ENCODE assay signal across 21 cellular contexts in the genomic region with DNA sequence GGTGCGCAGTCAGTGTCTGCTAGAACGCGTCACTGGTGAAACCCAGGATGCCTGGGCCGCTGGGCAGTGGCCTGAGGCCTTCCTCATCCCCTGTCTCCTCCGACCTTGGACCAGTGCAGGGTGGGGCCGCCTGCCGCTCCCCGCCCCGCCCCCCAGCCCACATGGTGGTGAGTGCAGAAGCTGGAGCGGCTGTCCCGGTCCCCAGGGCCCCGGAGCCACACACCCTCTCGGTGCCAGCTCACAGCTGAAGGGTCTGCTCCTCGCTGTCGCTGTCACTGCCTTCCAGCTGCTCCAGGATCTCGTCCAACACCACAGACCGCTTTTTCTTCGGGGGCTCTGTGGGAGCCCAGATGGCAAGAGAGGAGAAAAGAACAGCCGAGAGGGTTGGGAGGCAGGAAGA.
DNase-seq lines count a peak whose midpoint lies in the region; ATAC-seq, FAIRE-seq and TF ChIP-seq lines count a peak whose summit lies in the region.
"Had no signal": no experiment of that assay in that cellular context is flagged by ENCODE, and none has a peak within 500 bp of the region (broad histone marks: within the 10 kb centered on the region; RNA-seq: fewer than 3 reads in every experiment).

No MANE protein-coding gene starts in this region.

- no peak for TF ChIP-seq RAD21 in K562 (CRISPR knock-in tag; conservative IDR thresholded peaks at IDR 0.05 in 1 of 2, IDR thresholded peaks at IDR 0.05 in 1 of 2)

- FAIRE-seq in K562 (lab: Jason Lieb, UNC) (no peak), RCC 7860 (lab: Jason Lieb, UNC) (no peak)
- FAIRE-seq: A204.1, GM12892, GM18507 had no signal

- TF ChIP-seq CTCF in K562 (IDR thresholded peaks at IDR 0.05 in 2 of 3, conservative IDR thresholded peaks at IDR 0.05 in 1 of 3; ENCODE audit: insufficient read depth in 2 of 3, low read depth in 1 of 3, low read length in 3 of 3): no peak

- no peaks in the 10 kb centered on the region for H3K27me3 Mint-ChIP-seq in stimulated activated naive CD8-positive, alpha-beta T cell treated with anti-CD3 and anti-CD28 coated beads, Interleukin-15, amount 100 ng/mL, for 72 hours
- H3K27me3 Mint-ChIP-seq: CD4-positive, alpha-beta memory T cell had no signal

- H3K9ac ChIP-seq in K562 (ENCODE audit: insufficient read depth in 1 of 2, low read depth in 2 of 2, low read length in 2 of 2): no peak overlapping the region
- H3K9ac ChIP-seq: BLaER1 had no signal

- no peak for DNase-seq in stimulated activated naive CD8-positive, alpha-beta T cell treated with anti-CD3 and anti-CD28 coated beads, Interleukin-15, amount 100 ng/mL, for 72 hours
- no peak for DNase-seq in stimulated activated naive CD8-positive, alpha-beta T cell treated with anti-CD3 and anti-CD28 coated beads, Interleukin-15, Interleukin-2, amounts not matched to agents 100 U/mL and 50 U/mL, for 24 hours
- DNase-seq in K562 (ENCODE audit: extremely low read depth in 1 of 4, low spot score in 3 of 4): peak in 2 of 4 experiments; percentile 33 to 36
- DNase-seq in myocyte (ENCODE audit: low read depth): peak; percentile 48
- DNase-seq in stimulated activated effector memory CD8-positive, alpha-beta T cell treated with anti-CD3 and anti-CD28 coated beads, Interleukin-12 subunit alpha, Interleukin-12 subunit beta, amount 100 ng/mL, for 72 hours (ENCODE audit: low spot score in 2 of 2): no peak
- no peak for DNase-seq in H4 (ENCODE audit: low spot score)
- DNase-seq in RCC 7860 (ENCODE audit: low spot score): no peak
- DNase-seq: CD4-positive, alpha-beta memory T cell; NCI-H1417 treated with DMSO at 0.1 percent for 48 hours; NCI-H2029 treated with DMSO at 0.1 percent for 48 hours; NCI-H510A; PC-3; SIG-M5 had no signal

- H3K27ac ChIP-seq in K562 (ENCODE audit: extremely low read depth, low read depth, low read length): no peak overlapping the region
- H3K27ac ChIP-seq: BLaER1, HL-60, RWPE1 had no signal

- no peak overlapping the region for H3K4me3 Mint-ChIP-seq in stimulated activated naive CD8-positive, alpha-beta T cell treated with anti-CD3 and anti-CD28 coated beads, Interleukin-15, amount 100 ng/mL, for 72 hours
- no peak overlapping the region for H3K4me3 Mint-ChIP-seq in stimulated activated effector memory CD8-positive, alpha-beta T cell treated with anti-CD3 and anti-CD28 coated beads, Interleukin-12 subunit alpha, Interleukin-12 subunit beta, amount 100 ng/mL, for 72 hours
- H3K4me3 Mint-ChIP-seq: CD4-positive, alpha-beta memory T cell had no signal

- H3K4me1 ChIP-seq in K562 (replicated peaks in 1 of 2; ENCODE audit: control insufficient read depth in 2 of 2, insufficient read depth in 2 of 2, low read length in 2 of 2): peaks cover 5 to 36% of the 10 kb centered on the region in 2 experiments; a peak in 4 of 5 replicates
- H3K4me1 ChIP-seq: BLaER1, HAP-1 had no signal

- in situ Hi-C loops in K562 (cut with MboI): no loop called here

- no peaks in the 10 kb centered on the region for H3K79me2 ChIP-seq in K562 (ENCODE audit: control insufficient read depth, insufficient read depth, low read length)

- POLR2A ChIA-PET in K562 (lab: Yijun Ruan, JAX): interaction anchor here (0.6 kb wide), 1 partner anchor 76 kb away, joined by 3 read pairs; no protein-coding TSS in a partner anchor

- no peaks in the 10 kb centered on the region for H3K27me3 ChIP-seq in K562 (ENCODE audit: control insufficient read depth in 2 of 2, insufficient read depth in 2 of 2, low read length in 2 of 2)
- H3K27me3 ChIP-seq: BLaER1 had no signal

- no peaks in the 10 kb centered on the region for H3K9me3 ChIP-seq in K562 (replicated peaks; ENCODE audit: control insufficient read depth, insufficient read depth, low read depth, low read length)
- H3K9me3 ChIP-seq: BLaER1, HAP-1 had no signal

- no peak overlapping the region for H3K4me3 ChIP-seq in K562
- H3K4me3 ChIP-seq: BLaER1, HAP-1 had no signal

- CTCF ChIA-PET in K562 (lab: Yijun Ruan, JAX; ENCODE audit: low intra/inter-chr PET ratio): no interaction called here

- H3K4me2 ChIP-seq in K562 (ENCODE audit: insufficient read depth, low read length): no peak overlapping the region
- H3K4me2 ChIP-seq: BLaER1 had no signal

- intact Hi-C loops in K562 (cut with micrococcal nuclease): no loop called here

- no TSS peak for BruUV-seq in K562 (replicated peaks; lab: Mats Ljungman, UMichigan)

- H4K20me1 ChIP-seq in K562 (replicated peaks; ENCODE audit: control insufficient read depth, insufficient read depth, low read length): peaks cover 7% of the 10 kb centered on the region; the same call in 1 of the 2 replicates
- H4K20me1 ChIP-seq: BLaER1 had no signal

- no peaks in the 10 kb centered on the region for H3K4me1 Mint-ChIP-seq in stimulated activated naive CD8-positive, alpha-beta T cell treated with anti-CD3 and anti-CD28 coated beads, Interleukin-15, amount 100 ng/mL, for 72 hours
- no peaks in the 10 kb centered on the region for H3K4me1 Mint-ChIP-seq in stimulated activated effector memory CD8-positive, alpha-beta T cell treated with anti-CD3 and anti-CD28 coated beads, Interleukin-12 subunit alpha, Interleukin-12 subunit beta, amount 100 ng/mL, for 72 hours
- H3K4me1 Mint-ChIP-seq: CD4-positive, alpha-beta memory T cell had no signal

- no peak for TF ChIP-seq POLR2A in K562 (conservative IDR thresholded peaks at IDR 0.05)

- TF ChIP-seq EP300 in K562 (IDR thresholded peaks at IDR 0.05; ENCODE audit: low read length): no peak

- H3K36me3 Mint-ChIP-seq in stimulated activated effector memory CD8-positive, alpha-beta T cell treated with anti-CD3 and anti-CD28 coated beads, Interleukin-12 subunit alpha, Interleukin-12 subunit beta, amount 100 ng/mL, for 72 hours: peaks cover 30% of the 10 kb centered on the region

- ATAC-seq in stimulated activated naive CD8-positive, alpha-beta T cell treated with anti-CD3 and anti-CD28 coated beads, Interleukin-15, amount 100 ng/mL, for 72 hours: peak; percentile 36
- no peak for ATAC-seq in stimulated activated naive CD8-positive, alpha-beta T cell treated with anti-CD3 and anti-CD28 coated beads, Interleukin-15, Interleukin-2, amounts not matched to agents 100 U/mL and 50 U/mL, for 24 hours
- ATAC-seq in K562 (peak; percentile 26; the same call in 2 of the 3 replicates), GM19395 (IDR thresholded peaks at IDR 0.05; ENCODE audit: unreplicated experiment) (no peak)
- ATAC-seq in stimulated activated effector memory CD8-positive, alpha-beta T cell treated with anti-CD3 and anti-CD28 coated beads, Interleukin-12 subunit alpha, Interleukin-12 subunit beta, amount 100 ng/mL, for 72 hours: no peak
- ATAC-seq: PC-3 had no signal

- 62% methylated on average over 15 of the region's 19 CpGs for WGBS in K562 (ENCODE audit: insufficient coverage, low coverage, missing lambda C conversion rate)

- H3K36me3 ChIP-seq in K562 (ENCODE audit: control insufficient read depth, insufficient read depth, low read length): peaks cover 16% of the 10 kb centered on the region; the same call in 2 of the 3 replicates
- H3K36me3 ChIP-seq: HAP-1 had no signal

- no peaks in the 10 kb centered on the region for H3K9me3 Mint-ChIP-seq in stimulated activated naive CD8-positive, alpha-beta T cell treated with anti-CD3 and anti-CD28 coated beads, Interleukin-15, amount 100 ng/mL, for 72 hours
- H3K9me3 Mint-ChIP-seq in stimulated activated effector memory CD8-positive, alpha-beta T cell treated with anti-CD3 and anti-CD28 coated beads, Interleukin-12 subunit alpha, Interleukin-12 subunit beta, amount 100 ng/mL, for 72 hours: no peaks in the 10 kb centered on the region
- H3K9me3 Mint-ChIP-seq: CD4-positive, alpha-beta memory T cell had no signal

- no peak overlapping the region for H2AFZ ChIP-seq in K562 (ENCODE audit: low read depth, low read length)

- peak overlapping the region; percentile 57 to 70 for H3K27ac Mint-ChIP-seq in stimulated activated naive CD8-positive, alpha-beta T cell treated with anti-CD3 and anti-CD28 coated beads, Interleukin-15, amount 100 ng/mL, for 72 hours
- H3K27ac Mint-ChIP-seq in stimulated activated effector memory CD8-positive, alpha-beta T cell treated with anti-CD3 and anti-CD28 coated beads, Interleukin-12 subunit alpha, Interleukin-12 subunit beta, amount 100 ng/mL, for 72 hours: peak overlapping the region; percentile 9

- peaks cover 5% of the 10 kb centered on the region for H3K9me1 ChIP-seq in K562 (ENCODE audit: control insufficient read depth, insufficient read depth, low read length)

TF ChIP-seq in K562, 482 proteins besides CTCF, POLR2A, EP300 and RAD21 (continues in another document):
- TF ChIP-seq, protein P1, sequence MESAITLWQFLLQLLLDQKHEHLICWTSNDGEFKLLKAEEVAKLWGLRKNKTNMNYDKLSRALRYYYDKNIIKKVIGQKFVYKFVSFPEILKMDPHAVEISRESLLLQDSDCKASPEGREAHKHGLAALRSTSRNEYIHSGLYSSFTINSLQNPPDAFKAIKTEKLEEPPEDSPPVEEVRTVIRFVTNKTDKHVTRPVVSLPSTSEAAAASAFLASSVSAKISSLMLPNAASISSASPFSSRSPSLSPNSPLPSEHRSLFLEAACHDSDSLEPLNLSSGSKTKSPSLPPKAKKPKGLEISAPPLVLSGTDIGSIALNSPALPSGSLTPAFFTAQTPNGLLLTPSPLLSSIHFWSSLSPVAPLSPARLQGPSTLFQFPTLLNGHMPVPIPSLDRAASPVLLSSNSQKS (CRISPR knock-in tag; IDR thresholded peaks at IDR 0.05): no peak
- no peak for TF ChIP-seq ZNF57 (CRISPR knock-in tag; IDR thresholded peaks at IDR 0.05)

Comparison
In these comparisons a context has a peak if more than half of its experiments do, and no peak if none do; other contexts are left out.
1. ATAC-seq: peak in stimulated activated naive CD8-positive, alpha-beta T cell treated with anti-CD3 and anti-CD28 coated beads, Interleukin-15, amount 100 ng/mL, for 72 hours (single experiment) and K562 (single experiment); none in stimulated activated naive CD8-positive, alpha-beta T cell treated with anti-CD3 and anti-CD28 coated beads, Interleukin-15, Interleukin-2, amounts not matched to agents 100 U/mL and 50 U/mL, for 24 hours (single experiment), stimulated activated effector memory CD8-positive, alpha-beta T cell treated with anti-CD3 and anti-CD28 coated beads, Interleukin-12 subunit alpha, Interleukin-12 subunit beta, amount 100 ng/mL, for 72 hours (single experiment) and GM19395 (single experiment).